In the genomic region with DNA sequence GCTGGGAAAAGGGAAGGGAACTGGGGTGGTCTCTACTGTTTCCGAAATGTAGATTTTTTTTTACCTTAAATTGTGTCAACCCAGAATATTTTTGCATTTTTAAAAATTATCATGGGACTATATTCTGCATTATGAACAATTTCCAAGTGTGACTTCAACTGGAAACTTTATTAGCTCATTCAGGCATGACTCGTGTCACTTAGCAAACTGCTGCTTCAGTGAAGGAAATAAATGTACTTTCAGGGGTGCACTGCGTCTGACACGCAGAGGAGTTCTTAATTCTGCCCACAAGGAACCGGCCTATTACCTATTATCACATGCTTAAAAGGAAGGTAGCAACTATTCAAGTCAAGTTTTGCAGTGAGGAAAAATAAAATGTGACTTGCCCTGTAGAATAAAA, we compare ENCODE assay signal across 19 cellular contexts.
DNase-seq lines count a peak whose midpoint lies in the region; ATAC-seq and TF ChIP-seq lines count a peak whose summit lies in the region.
"Had no signal": no experiment of that assay in that cellular context is flagged by ENCODE, and none has a peak within 500 bp of the region (broad histone marks: within the 10 kb centered on the region; RNA-seq: fewer than 3 reads in every experiment).

No MANE protein-coding gene starts in this region.

- H3K27me3 ChIP-seq in GM23248 (replicated peaks; ENCODE audit: insufficient read depth) = no peaks in the 10 kb centered on the region
- H3K27me3 ChIP-seq in esophagus (ENCODE audit: control insufficient read depth in 1 of 2, insufficient read depth in 2 of 2, low read length in 2 of 2) = no peaks in the 10 kb centered on the region
- H3K27me3 ChIP-seq in colonic mucosa = no peaks in the 10 kb centered on the region
- H3K27me3 ChIP-seq: cardiac muscle cell, vagina had no signal

- no peak for TF ChIP-seq CTCF in CD14-positive monocyte (IDR thresholded peaks at IDR 0.05)
- no peak for TF ChIP-seq CTCF in colonic mucosa (IDR thresholded peaks at IDR 0.05)

- no peaks in the 10 kb centered on the region for H3K36me3 Mint-ChIP-seq in CD14-positive monocyte
- H3K36me3 Mint-ChIP-seq: mesothelial cell of epicardium had no signal

- no peaks in the 10 kb centered on the region for H3K9me3 Mint-ChIP-seq in CD14-positive monocyte
- H3K9me3 Mint-ChIP-seq: mesothelial cell of epicardium, nephron had no signal

- ATAC-seq in activated CD4-positive, CD25-positive, alpha-beta regulatory T cell treated with anti-CD3 and anti-CD28 coated beads, Interleukin-2, amount 50 U/mL, for 24 hours = peak; percentile 30 to 61
- ATAC-seq in GM18498 (IDR thresholded peaks at IDR 0.05; ENCODE audit: unreplicated experiment) = no peak

- H2AFZ ChIP-seq in GM23248 = no peak overlapping the region

- H3K79me2 ChIP-seq in GM23248 (ENCODE audit: insufficient read depth) = no peaks in the 10 kb centered on the region

- H4K20me1 ChIP-seq in GM23248 (ENCODE audit: insufficient read depth) = no peaks in the 10 kb centered on the region

- WGBS in GM23248 (ENCODE audit: low coverage in 1 of 2, low lambda C conversion rate in 2 of 2, missing lambda C conversion rate in 2 of 2), 2 experiments = 51 to 65% methylated on average over 5 of the region's 5 CpGs
- 77 to 81% methylated on average over 5 of the region's 5 CpGs for WGBS in esophagus, 2 donors

- intact Hi-C loops in CD14-positive monocyte (cut with micrococcal nuclease) (loop anchor here (5.0 to 10.0 kb wide), 5 partner anchors 87 to 432 kb away; partner anchors contain the start of gene PRDM1 (in 1 of the 2)), colonic mucosa (cut with DNase I) (no loop called here)

- H3K27ac Mint-ChIP-seq in CD14-positive monocyte = peak overlapping the region; percentile 50 to 89 (median 84)
- H3K27ac Mint-ChIP-seq: mesothelial cell of epicardium had no signal

- no peak overlapping the region for H3K4me3 Mint-ChIP-seq in CD14-positive monocyte
- H3K4me3 Mint-ChIP-seq: mesothelial cell of epicardium, nephron had no signal

- peaks cover 23% of the 10 kb centered on the region for H3F3A ChIP-seq in GM23248 (ENCODE audit: insufficient read depth)

- no peak overlapping the region for H3K4me2 ChIP-seq in GM23248 (ENCODE audit: unreplicated experiment)

- in situ Hi-C loops in GM23248 (cut with MboI) = no loop called here

- H3K4me1 ChIP-seq in GM23248 (ENCODE audit: insufficient read depth) (peaks cover 30% of the 10 kb centered on the region), esophagus (ENCODE audit: control insufficient read depth in 2 of 2, insufficient read depth in 2 of 2, low read length in 1 of 2) (peaks cover 0 to 7% of the 10 kb centered on the region in 2 donors), colonic mucosa (no peaks in the 10 kb centered on the region)

- H3K27me3 Mint-ChIP-seq in CD14-positive monocyte (ENCODE audit: low read depth in 3 of 3) = no peaks in the 10 kb centered on the region

- peaks cover 68% of the 10 kb centered on the region for H3K4me1 Mint-ChIP-seq in CD14-positive monocyte

- H3K9me2 ChIP-seq in GM23248 (ENCODE audit: insufficient read depth) = no peaks in the 10 kb centered on the region

- no peak overlapping the region for H3K9ac ChIP-seq in GM23248
- no peak overlapping the region for H3K9ac ChIP-seq in colonic mucosa (ENCODE audit: low read depth in 2 of 2, low read length in 2 of 2)

- H3K9me3 ChIP-seq in GM23248 (ENCODE audit: low read depth) (no peaks in the 10 kb centered on the region), esophagus (ENCODE audit: control insufficient read depth in 2 of 2, insufficient read depth in 1 of 2, low read depth in 1 of 2, low read length in 1 of 2) (no peaks in the 10 kb centered on the region), colonic mucosa (no peaks in the 10 kb centered on the region)
- H3K9me3 ChIP-seq: vagina had no signal

- H3K36me3 ChIP-seq in GM23248 (ENCODE audit: low read depth) = no peaks in the 10 kb centered on the region
- H3K36me3 ChIP-seq in esophagus (ENCODE audit: control insufficient read depth in 2 of 2, insufficient read depth in 2 of 2, low read length in 1 of 2) = no peaks in the 10 kb centered on the region
- H3K36me3 ChIP-seq in colonic mucosa = no peaks in the 10 kb centered on the region
- H3K36me3 ChIP-seq: cardiac muscle cell, vagina had no signal

- H3K4me3 ChIP-seq in GM23248 (no peak overlapping the region), esophagus (ENCODE audit: low read depth in 1 of 2, low read length in 2 of 2) (no peak overlapping the region), colonic mucosa (no peak overlapping the region)
- H3K4me3 ChIP-seq: cardiac muscle cell, vagina had no signal

- H3K27ac ChIP-seq in GM23248 (no peak overlapping the region), esophagus (ENCODE audit: low read depth in 2 of 2, low read length in 1 of 2) (peak overlapping the region; percentile 29 to 42), colonic mucosa (no peak overlapping the region)
- H3K27ac ChIP-seq: cardiac muscle cell, vagina had no signal

- no peak for DNase-seq in activated CD4-positive, CD25-positive, alpha-beta regulatory T cell (lab: John Stamatoyannopoulos, UW)
- DNase-seq in CD14-positive monocyte (ENCODE audit: low spot score) = no peak
- DNase-seq in GM23248 = peak; percentile 35
- DNase-seq in NCI-H2029 treated with DMSO at 0.1 percent for 48 hours (lab: John Stamatoyannopoulos, UW) = no peak
- DNase-seq in colonic mucosa = no peak
- DNase-seq: activated gamma-delta T cell; DMS153; KBM-7; NCI-H2081; NCI-H446 treated with DMSO at 0.1 percent for 48 hours; NK-92 treated with Interleukin-12 subunit alpha and Interleukin-12 subunit beta, amount 100 ng/mL, for 24 hours; stimulated activated CD4-positive, alpha-beta T cell treated with anti-CD3 and anti-CD28 coated beads, Interleukin-2, amount 100 ng/mL, for 48 hours had no signal

Comparison
In these comparisons a context has a peak if more than half of its experiments do, and no peak if none do; other contexts are left out.
1. H3K27ac ChIP-seq: peak in esophagus (2 of 2); none in GM23248 (single experiment) and colonic mucosa (single experiment).